9 cellular contexts compared by ENCODE assay signal in genomic region chr11:47466701-47467250, GRCh38. TPM values are rescaled to one million over a fixed set of nuclear protein-coding genes. Genes with fewer than 3 reads are reported as not detected.
DNase-seq lines count a peak whose midpoint lies in the region; ATAC-seq, FAIRE-seq and TF ChIP-seq lines count a peak whose summit lies in the region.
"Had no signal": no experiment of that assay in that cellular context is flagged by ENCODE, and none has a peak within 500 bp of the region (broad histone marks: within the 10 kb centered on the region; RNA-seq: fewer than 3 reads in every experiment).

No MANE protein-coding gene starts in this region.

- intact Hi-C loops in posterior cingulate gyrus (cut with DNase I) = no loop called here

- H3K36me3 ChIP-seq in GM23338 (ENCODE audit: insufficient read depth) = peaks cover 32% of the 10 kb centered on the region

- H3K4me1 ChIP-seq in GM23338 (ENCODE audit: insufficient read depth) = peaks cover 43% of the 10 kb centered on the region

- H2AFZ ChIP-seq in GM23338 = no peak overlapping the region

- peaks cover 56% of the 10 kb centered on the region for H3K4me1 Mint-ChIP-seq in GM23338

- peaks cover 66% of the 10 kb centered on the region for H3K79me2 ChIP-seq in GM23338 (replicated peaks; ENCODE audit: insufficient read depth)

- H3K36me3 Mint-ChIP-seq in GM23338 (ENCODE audit: low read depth) = peaks cover 45% of the 10 kb centered on the region

- no peak overlapping the region for H3K4me3 ChIP-seq in GM23338

- 0 out of 2 replicates have a peak overlapping the region, but pooled peaks have one; percentile 14 for H3K4me2 ChIP-seq in GM23338

- ATAC-seq in GM23338 (peak; percentile 21), GM19035 (IDR thresholded peaks at IDR 0.05; ENCODE audit: unreplicated experiment) (no peak), GM18520 (IDR thresholded peaks at IDR 0.05; ENCODE audit: unreplicated experiment) (no peak)

- H3K27ac Mint-ChIP-seq in GM23338 = peak overlapping the region; percentile 89

- TF ChIP-seq CTCF in GM23338 (conservative IDR thresholded peaks at IDR 0.05; ENCODE audit: low read depth in 2 of 2) = no peak

- H3F3A ChIP-seq in GM23338 (replicated peaks; ENCODE audit: low read depth) = peaks cover 19% of the 10 kb centered on the region; the same call in 1 of the 2 replicates

- FAIRE-seq in RCC 7860 (lab: Jason Lieb, UNC) = no peak
- FAIRE-seq: endometrium had no signal

- H3K9me3 Mint-ChIP-seq in GM23338 = no peaks in the 10 kb centered on the region

- in situ Hi-C loops in KBM-7 (cut with MboI; ENCODE audit: low pct_unique_long_range_greater_than_20kb, low sequenced_read_pairs) = no loop called here

- H3K27me3 ChIP-seq in GM23338 (ENCODE audit: insufficient read depth) = no peaks in the 10 kb centered on the region

- H3K27me3 Mint-ChIP-seq in GM23338 (ENCODE audit: insufficient read depth, low read depth, poor library complexity) = peaks cover 16% of the 10 kb centered on the region

- DNase-seq in GM23338 (ENCODE audit: low spot score) (peak; percentile 41), NCI-H69 (lab: John Stamatoyannopoulos, UW) (peak; percentile 99), globus pallidus (ENCODE audit: low spot score) (peak; percentile 84), posterior cingulate gyrus (peak; percentile 52 to 95 (median 64)), RCC 7860 (ENCODE audit: low spot score) (no peak), KBM-7 (no peak)

- H4K20me1 ChIP-seq in GM23338 (replicated peaks; ENCODE audit: insufficient read depth) = peaks cover 51% of the 10 kb centered on the region

- H3K9me2 ChIP-seq in GM23338 (ENCODE audit: insufficient read depth) = no peaks in the 10 kb centered on the region

- no peak overlapping the region for H3K4me3 Mint-ChIP-seq in GM23338

- peak overlapping the region; percentile 80 for H3K27ac ChIP-seq in GM23338 (ENCODE audit: low read depth)

TF ChIP-seq in GM23338, 12 proteins besides CTCF, POLR2A, EP300 and RAD21:
- TF ChIP-seq NANOG (IDR thresholded peaks at IDR 0.05; ENCODE audit: borderline replicate concordance) (no peak), ETS1 (IDR thresholded peaks at IDR 0.05) (no peak), POLR2AphosphoS5 (IDR thresholded peaks at IDR 0.05; ENCODE audit: low read depth) (no peak), REST (IDR thresholded peaks at IDR 0.05; ENCODE audit: unreplicated experiment) (no peak), CREB1 (CRISPR knock-in tag; IDR thresholded peaks at IDR 0.05; ENCODE audit: low read depth) (no peak), ZNF331 (CRISPR knock-in tag; IDR thresholded peaks at IDR 0.05; ENCODE audit: low read depth) (no peak), ZNF114 (CRISPR knock-in tag; IDR thresholded peaks at IDR 0.05) (no peak), ZNF462 (CRISPR knock-in tag; IDR thresholded peaks at IDR 0.05) (no peak), JUNB (IDR thresholded peaks at IDR 0.05; ENCODE audit: unreplicated experiment) (no peak)

RNA-seq across cellular contexts. Expression of gene RAPSN, which starts 17.8 kb away (rescaled TPM):
- total RNA-seq in GM23338 (2014; rRNA removed; shearing (Covaris generic)) = 0.17 TPM in 1 of 2 replicates, not detected in the other
- 0.23 and 0.59 TPM in 2 replicates for polyA plus RNA-seq in GM23338 (2016; fragmentation: Nextera tagmentation; extraction: Ambion mirVana)

RNA-seq across cellular contexts. Expression of gene PSMC3, which starts 40.5 kb away (rescaled TPM):
- total RNA-seq in GM23338 (2014; rRNA removed; shearing (Covaris generic)) = 147 and 149 TPM in 2 replicates
- 173 and 190 TPM in 2 replicates for polyA plus RNA-seq in GM23338 (2016; fragmentation: Nextera tagmentation; extraction: Ambion mirVana)

RNA-seq across cellular contexts. Expression of gene SLC39A13, which starts 58.4 kb away (rescaled TPM):
- 32.7 TPM in 2 replicates for total RNA-seq in GM23338 (2014; rRNA removed; shearing (Covaris generic))
- polyA plus RNA-seq in GM23338 (2016; fragmentation: Nextera tagmentation; extraction: Ambion mirVana) = 15.8 TPM in 2 replicates

Comparison
In these comparisons a context has a peak if more than half of its experiments do, and no peak if none do; other contexts are left out.
1. DNase-seq: peak in GM23338 (single experiment), NCI-H69 (single experiment), globus pallidus (single experiment) and posterior cingulate gyrus (10 of 10); none in RCC 7860 (single experiment) and KBM-7 (single experiment).